In genomic region chr14:95216013-95216412, GRCh38 we compare ENCODE assay signal across 18 cellular contexts. TPM values are rescaled to one million over a fixed set of nuclear protein-coding genes. Genes with fewer than 3 reads are reported as not detected.
DNase-seq lines count a peak whose midpoint lies in the region; ATAC-seq, FAIRE-seq and TF ChIP-seq lines count a peak whose summit lies in the region.
"Had no signal": no experiment of that assay in that cellular context is flagged by ENCODE, and none has a peak within 500 bp of the region (broad histone marks: within the 10 kb centered on the region; RNA-seq: fewer than 3 reads in every experiment).

No MANE protein-coding gene starts in this region.

- H2AK5ac ChIP-seq in trophoblast cell (ENCODE audit: low read length) = peak overlapping the region; percentile 60

- H3K4me1 ChIP-seq in Karpas-422 (ENCODE audit: low read length) = peaks cover 8% of the 10 kb centered on the region
- H3K4me1 ChIP-seq in GM12878 (ENCODE audit: control insufficient read depth, insufficient read depth, low read length) = peaks cover 26% of the 10 kb centered on the region
- peaks cover 35 to 47% of the 10 kb centered on the region in 2 experiments for H3K4me1 ChIP-seq in trophoblast cell (ENCODE audit: control insufficient read depth in 1 of 2, insufficient read depth in 2 of 2, low read length in 2 of 2)

- H2BK120ac ChIP-seq in trophoblast cell (ENCODE audit: insufficient read depth, low read length, poor library complexity) = peak overlapping the region; percentile 59

- H4K8ac ChIP-seq in trophoblast cell (ENCODE audit: low read depth, low read length) = no peak overlapping the region

- H3K27me3 ChIP-seq in Karpas-422 (ENCODE audit: low read length) (no peaks in the 10 kb centered on the region), GM12878 (replicated peaks in 1 of 2; ENCODE audit: control insufficient read depth in 2 of 2, insufficient read depth in 2 of 2, low read length in 1 of 2) (no peaks in the 10 kb centered on the region), trophoblast cell (ENCODE audit: insufficient read depth, low read length) (no peaks in the 10 kb centered on the region)
- H3K27me3 ChIP-seq: BE2C had no signal

- H3K9me2 ChIP-seq in Karpas-422 (replicated peaks; ENCODE audit: insufficient read depth, low read length) = no peaks in the 10 kb centered on the region

- TF ChIP-seq RAD21 in GM12878 (IDR thresholded peaks at IDR 0.05; ENCODE audit: insufficient read depth, low read depth, low read length) = no peak

- 4% methylated on average over 8 of the region's 8 CpGs for WGBS in GM12878 (ENCODE audit: insufficient coverage, insufficient replicate concordance, low lambda C conversion rate, missing lambda C conversion rate)
- WGBS in trophoblast cell (ENCODE audit: extremely low coverage, insufficient coverage, insufficient read length) = no CpG with 5 or more reads among the region's 8 CpGs

- H3K79me2 ChIP-seq in Karpas-422 (ENCODE audit: low read length) (no peaks in the 10 kb centered on the region), GM12878 (ENCODE audit: control insufficient read depth, insufficient read depth, low read length) (no peaks in the 10 kb centered on the region), trophoblast cell (ENCODE audit: control insufficient read depth, insufficient read depth, low read length, poor library complexity) (peaks cover 3% of the 10 kb centered on the region)

- H3K4ac ChIP-seq in trophoblast cell (ENCODE audit: low read depth, low read length) = no peak overlapping the region

- BruUV-seq in GM12878 (replicated peaks; lab: Mats Ljungman, UMichigan) = no TSS peak

- peak overlapping the region; percentile 41 for H3K18ac ChIP-seq in trophoblast cell (ENCODE audit: low read length)

- H2AFZ ChIP-seq in Karpas-422 (ENCODE audit: low read length) (no peak overlapping the region), GM12878 (ENCODE audit: control insufficient read depth, low read depth, low read length) (peak overlapping the region; percentile 13), trophoblast cell (ENCODE audit: insufficient read depth, low read length, poor library complexity) (no peak overlapping the region)
- H2AFZ ChIP-seq: GM23338 had no signal

- SMC1A ChIA-PET in GM12878 (lab: Charles Lee; ENCODE audit: uncharacterized antibody, unreplicated experiment) = interaction anchor here (0.7 to 0.9 kb wide), 2 partner anchors 9 to 48 kb away, joined by 3 read pairs; no protein-coding TSS in a partner anchor

- H3K9ac ChIP-seq in Karpas-422 (ENCODE audit: low read length) (no peak overlapping the region), GM12878 (ENCODE audit: control insufficient read depth, insufficient read depth, low read length) (no peak overlapping the region), trophoblast cell (ENCODE audit: low read length) (no peak overlapping the region)
- H3K9ac ChIP-seq: KMS-11 had no signal

- TF ChIP-seq POLR2A in GM12892 (IDR thresholded peaks at IDR 0.05; ENCODE audit: low read depth, low read length) (no peak), GM12878 (IDR thresholded peaks at IDR 0.05; ENCODE audit: low read depth, low read length) (no peak)

- peak overlapping the region; percentile 24 for H3K14ac ChIP-seq in trophoblast cell (ENCODE audit: low read length)

- H3K36me3 ChIP-seq in Karpas-422 (ENCODE audit: insufficient read depth, low read length) (peaks cover 55% of the 10 kb centered on the region), GM12878 (ENCODE audit: control insufficient read depth in 2 of 2, insufficient read depth in 2 of 2, low read length in 1 of 2) (no peaks in the 10 kb centered on the region; a peak in 2 of 4 replicates), trophoblast cell (ENCODE audit: control insufficient read depth in 1 of 2, insufficient read depth in 2 of 2, low read length in 2 of 2) (no peaks in the 10 kb centered on the region)
- H3K36me3 ChIP-seq: BE2C had no signal

- no peak for DNase-seq in GM12892 (ENCODE audit: insufficient read length)
- no peak for DNase-seq in Karpas-422
- DNase-seq in GM12878 (ENCODE audit: low read depth, low spot score) = peak; percentile 50
- no peak for DNase-seq in trophoblast cell
- DNase-seq in glomerular visceral epithelial cell (ENCODE audit: extremely low spot score) = no peak
- no peak for DNase-seq in NCI-H345 treated with DMSO at 0.1 percent for 48 hours (lab: John Stamatoyannopoulos, UW; ENCODE audit: unreplicated experiment)
- no peak for DNase-seq in NCI-H446 treated with DMSO at 0.1 percent for 48 hours (lab: John Stamatoyannopoulos, UW)
- no peak for DNase-seq in DMS79 (lab: John Stamatoyannopoulos, UW)
- DNase-seq: BE2C; CD8-positive, alpha-beta T cell; COR-L47; GF-D8; H7 had no signal

- no peak overlapping the region for H3K23ac ChIP-seq in trophoblast cell (ENCODE audit: low read length)

- no peak overlapping the region for H4K12ac ChIP-seq in trophoblast cell (ENCODE audit: low read depth, low read length)

- peak overlapping the region; percentile 78 for H2BK12ac ChIP-seq in trophoblast cell (ENCODE audit: low read length)

- FAIRE-seq in GM12892 (lab: Jason Lieb, UNC) (peak; percentile 48), GM12878 (lab: Jason Lieb, UNC) (no peak)
- FAIRE-seq: A204.1, HepG2, HTR-8/SVneo had no signal

- ATAC-seq in GM12878 = peak; percentile 36
- ATAC-seq: CD8-positive, alpha-beta T cell; GM23338; HepG2 had no signal

- CTCF ChIA-PET in GM12878 (lab: Yijun Ruan, JAX) = interaction anchor here (0.7 kb wide), 1 partner anchor 146 kb away, joined by 3 read pairs; no protein-coding TSS in a partner anchor

- peak overlapping the region; percentile 72 for H4K91ac ChIP-seq in trophoblast cell (ENCODE audit: low read depth, low read length)

- POLR2A ChIA-PET in GM12878 (lab: Charles Lee) = interaction anchor here (0.8 to 0.9 kb wide), 3 partner anchors 8 to 25 kb away, joined by 3 to 4 read pairs (median 3); no protein-coding TSS in a partner anchor

- H2BK5ac ChIP-seq in trophoblast cell (ENCODE audit: low read depth, low read length, poor library complexity) = peak overlapping the region; percentile 75

- H3K9me3 ChIP-seq in Karpas-422 (ENCODE audit: low read length) (no peaks in the 10 kb centered on the region), GM12878 (replicated peaks; ENCODE audit: control insufficient read depth, insufficient read depth, low read length) (peaks cover 4% of the 10 kb centered on the region; the same call in 1 of the 3 replicates), trophoblast cell (ENCODE audit: insufficient read depth, low read depth, low read length) (peaks cover 3% of the 10 kb centered on the region)
- H3K9me3 ChIP-seq: BE2C had no signal

- H3K4me2 ChIP-seq in Karpas-422 (ENCODE audit: low read depth, low read length, poor library complexity, severe bottlenecking) (no peak overlapping the region), GM12878 (ENCODE audit: control insufficient read depth, insufficient read depth) (no peak overlapping the region), trophoblast cell (ENCODE audit: low read length) (no peak overlapping the region)
- H3K4me2 ChIP-seq: GM23338, KMS-11 had no signal

- H3K4me3 ChIP-seq in Karpas-422 (ENCODE audit: low read length) (no peak overlapping the region), GM12878 (no peak overlapping the region), trophoblast cell (ENCODE audit: low read depth, low read length) (no peak overlapping the region)
- H3K4me3 ChIP-seq: GM23338 had no signal

- intact Hi-C loops in GM12878 (cut with micrococcal nuclease; ENCODE audit: unreplicated experiment) = loop anchor here (5.0 kb wide), 1 partner anchor 96 kb away; no protein-coding TSS in a partner anchor

- no peak for TF ChIP-seq EP300 in GM12878 (IDR thresholded peaks at IDR 0.05; ENCODE audit: borderline replicate concordance in 1 of 2, control insufficient read depth in 1 of 2, low read depth in 2 of 2, low read length in 2 of 2)

- peak overlapping the region; percentile 59; the same call in 1 of the 2 replicates for H3K27ac ChIP-seq in Karpas-422 (ENCODE audit: low read length)
- peak overlapping the region; percentile 43 for H3K27ac ChIP-seq in GM12878 (ENCODE audit: control insufficient read depth, insufficient read depth)
- H3K27ac ChIP-seq in trophoblast cell (ENCODE audit: low read depth, low read length) = peak overlapping the region; percentile 81
- H3K27ac ChIP-seq: KMS-11 had no signal

- H3K79me1 ChIP-seq in trophoblast cell (ENCODE audit: low read length) = peaks cover 51% of the 10 kb centered on the region

- in situ Hi-C loops in GM12878 (cut with MboI) = no loop called here

- TF ChIP-seq CTCF in GM12878 (IDR thresholded peaks at IDR 0.05 in 2 of 3, conservative IDR thresholded peaks at IDR 0.05 in 1 of 3; ENCODE audit: control insufficient read depth in 2 of 3, extremely low read depth in 1 of 3, insufficient read depth in 1 of 3, low read depth in 3 of 3, low read length in 3 of 3) = no peak

- RAD21 ChIA-PET in GM12878 (lab: Charles Lee; ENCODE audit: unreplicated experiment) = interaction anchor here (0.8 to 1.6 kb wide), 3 partner anchors 24 to 112 kb away, joined by 3 to 5 read pairs (median 4); no protein-coding TSS in a partner anchor

- H4K20me1 ChIP-seq in Karpas-422 (ENCODE audit: insufficient read depth, low read depth, low read length) = no peaks in the 10 kb centered on the region
- no peaks in the 10 kb centered on the region for H4K20me1 ChIP-seq in GM12878 (ENCODE audit: control insufficient read depth, insufficient read depth)

TF ChIP-seq in GM12878, 131 proteins besides CTCF, POLR2A, EP300 and RAD21 (continues in another document):
- TF ChIP-seq KLF5 (IDR thresholded peaks at IDR 0.05; ENCODE audit: partially characterized antibody) (peak; percentile 25), GABPA (IDR thresholded peaks at IDR 0.05; ENCODE audit: low read depth) (no peak)

RNA-seq across cellular contexts. Expression of gene DICER1, which starts 58.7 kb away (rescaled TPM):
- 21.2 TPM for polyA plus RNA-seq in GM12892 (2012; ENCODE audit: missing spikeins)
- total RNA-seq in Karpas-422 (2014; rRNA removed; shearing (Covaris generic); ENCODE audit: low replicate concordance) = 117 and 314 TPM in 2 replicates
- total RNA-seq in GM12878 (2013; cell fraction: nucleolus; rRNA removed) = 246 and 321 TPM in 2 replicates
- 69.4 and 86.8 TPM in 2 replicates for total RNA-seq in GM12878 (2014; rRNA removed)
- total RNA-seq in GM12878 (2014; rRNA removed; fragmentation: Illumina TruSeq; extraction: Trizol) = 42.8 and 46.1 TPM in 2 replicates
- total RNA-seq in GM12878 (2021) = 47.9 and 51.9 TPM in 2 replicates
- 19.6 TPM for polyA plus RNA-seq in GM12878 (2011; ENCODE audit: low read depth)
- 70.8 and 85.7 TPM in 2 replicates for polyA plus RNA-seq in GM12878 (2011; rRNA removed)
- polyA plus RNA-seq in GM12878 (2011; cell fraction: cytosol; rRNA removed) = 26.8 and 32.2 TPM in 2 replicates
- polyA plus RNA-seq in GM12878 (2011; cell fraction: nucleus; rRNA removed) = 67.8 and 75.4 TPM in 2 replicates
- polyA plus RNA-seq in GM12878 (2012) = 18.2 and 18.4 TPM in 2 replicates
- 43.1 and 43.6 TPM in 2 replicates for polyA plus RNA-seq in GM12878 (2014; fragmentation: Illumina TruSeq; extraction: Trizol)
- polyA plus RNA-seq in GM12878 (2014; fragmentation: Nextera tagmentation; extraction: Ambion mirVana) = 1 to 10 TPM; 6.8 to 9.8 TPM
- 22.2 and 28.7 TPM in 2 replicates for polyA plus RNA-seq in GM12878 (2014; rRNA removed)
- polyA plus RNA-seq in GM12878 (2016; fragmentation: Nextera tagmentation; extraction: Ambion mirVana) = 10 to 100 TPM; 29.2 to 31.4 TPM
- polyA minus RNA-seq in GM12878 (2011; rRNA and poly(A)+ RNA removed) = 83.1 and 96.8 TPM in 2 replicates
- polyA minus RNA-seq in GM12878 (2011; cell fraction: cytosol; rRNA and poly(A)+ RNA removed) = 27.8 and 30.6 TPM in 2 replicates
- 89.8 and 92.1 TPM in 2 replicates for polyA minus RNA-seq in GM12878 (2011; cell fraction: nucleus; rRNA and poly(A)+ RNA removed)
- polyA plus RNA-seq in trophoblast cell (2013) = 91.5 and 95.6 TPM in 2 replicates
